2 cellular contexts compared by ENCODE assay signal in the genomic region with DNA sequence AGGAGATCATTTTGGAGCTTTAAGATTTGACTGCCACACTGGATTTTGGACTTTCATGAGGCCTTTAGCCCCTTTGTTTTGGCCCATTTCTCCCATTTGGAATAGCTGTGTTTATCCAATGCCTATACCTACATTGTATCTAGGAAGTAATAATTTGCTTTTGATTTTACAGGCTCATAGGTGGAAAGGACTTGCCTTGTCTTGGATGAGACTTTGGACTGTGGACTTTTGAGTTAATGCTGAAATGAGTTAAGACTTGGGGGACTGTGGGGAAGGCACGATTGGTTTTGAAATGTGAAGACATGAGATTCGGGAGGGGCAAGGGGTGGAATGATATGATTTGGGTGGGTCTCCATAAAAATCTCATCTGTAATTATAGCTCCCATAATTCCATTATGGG.
A peak's percentile ranks its signal among the peaks of the same experiment; 100 is the strongest.
TF ChIP-seq lines count a peak whose summit lies in the region.

No MANE protein-coding gene starts in this region.

TF ChIP-seq in HepG2, 621 proteins besides CTCF, POLR2A, EP300 and RAD21:
- TF ChIP-seq HNF4A (CRISPR knock-in tag; IDR thresholded peaks at IDR 0.05) (0 out of 2 replicates have a peak, but pooled peaks have one; percentile 10), AGO2 (optimal IDR thresholded peaks at IDR 0.05; ENCODE audit: low read depth, low read length) (no peak)
TF ChIP-seq in HepG2: peak in this region for 1.

TF ChIP-seq in liver, 16 proteins besides CTCF, POLR2A, EP300 and RAD21:
- TF ChIP-seq HNF4A (conservative IDR thresholded peaks at IDR 0.05) = peak; percentile 30 to 31
- TF ChIP-seq ZBTB33 (IDR thresholded peaks at IDR 0.05) = no peak
- no peak for TF ChIP-seq RXRA (IDR thresholded peaks at IDR 0.05)
- no peak for TF ChIP-seq JUND (IDR thresholded peaks at IDR 0.05)
- TF ChIP-seq, protein P1, sequence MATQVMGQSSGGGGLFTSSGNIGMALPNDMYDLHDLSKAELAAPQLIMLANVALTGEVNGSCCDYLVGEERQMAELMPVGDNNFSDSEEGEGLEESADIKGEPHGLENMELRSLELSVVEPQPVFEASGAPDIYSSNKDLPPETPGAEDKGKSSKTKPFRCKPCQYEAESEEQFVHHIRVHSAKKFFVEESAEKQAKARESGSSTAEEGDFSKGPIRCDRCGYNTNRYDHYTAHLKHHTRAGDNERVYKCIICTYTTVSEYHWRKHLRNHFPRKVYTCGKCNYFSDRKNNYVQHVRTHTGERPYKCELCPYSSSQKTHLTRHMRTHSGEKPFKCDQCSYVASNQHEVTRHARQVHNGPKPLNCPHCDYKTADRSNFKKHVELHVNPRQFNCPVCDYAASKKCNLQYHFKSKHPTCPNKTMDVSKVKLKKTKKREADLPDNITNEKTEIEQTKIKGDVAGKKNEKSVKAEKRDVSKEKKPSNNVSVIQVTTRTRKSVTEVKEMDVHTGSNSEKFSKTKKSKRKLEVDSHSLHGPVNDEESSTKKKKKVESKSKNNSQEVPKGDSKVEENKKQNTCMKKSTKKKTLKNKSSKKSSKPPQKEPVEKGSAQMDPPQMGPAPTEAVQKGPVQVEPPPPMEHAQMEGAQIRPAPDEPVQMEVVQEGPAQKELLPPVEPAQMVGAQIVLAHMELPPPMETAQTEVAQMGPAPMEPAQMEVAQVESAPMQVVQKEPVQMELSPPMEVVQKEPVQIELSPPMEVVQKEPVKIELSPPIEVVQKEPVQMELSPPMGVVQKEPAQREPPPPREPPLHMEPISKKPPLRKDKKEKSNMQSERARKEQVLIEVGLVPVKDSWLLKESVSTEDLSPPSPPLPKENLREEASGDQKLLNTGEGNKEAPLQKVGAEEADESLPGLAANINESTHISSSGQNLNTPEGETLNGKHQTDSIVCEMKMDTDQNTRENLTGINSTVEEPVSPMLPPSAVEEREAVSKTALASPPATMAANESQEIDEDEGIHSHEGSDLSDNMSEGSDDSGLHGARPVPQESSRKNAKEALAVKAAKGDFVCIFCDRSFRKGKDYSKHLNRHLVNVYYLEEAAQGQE (IDR thresholded peaks at IDR 0.05) = no peak
- no peak for TF ChIP-seq SP1 (IDR thresholded peaks at IDR 0.05)
